9 cellular contexts compared by ENCODE assay signal in the genomic region with DNA sequence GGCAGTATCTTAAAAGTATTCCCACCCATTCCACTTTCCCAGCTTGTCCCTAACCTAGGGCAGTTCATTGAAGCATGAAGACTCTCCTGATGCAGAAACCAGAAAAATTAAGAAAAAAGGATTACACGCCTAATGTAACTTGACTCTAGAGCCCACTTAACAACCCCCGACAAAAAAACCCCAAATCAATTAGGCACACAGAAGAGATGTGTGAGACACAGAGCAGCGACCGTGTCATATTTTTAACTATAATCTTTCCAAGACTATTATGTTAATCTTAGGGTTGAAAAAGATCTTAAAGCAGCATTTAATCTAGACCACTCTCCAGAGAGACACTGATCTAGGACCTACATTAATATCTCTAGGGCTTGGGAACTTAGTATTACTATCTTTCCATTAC. TPM values are rescaled to one million over a fixed set of nuclear protein-coding genes. Genes with fewer than 3 reads are reported as not detected.
A peak's percentile ranks its signal among the peaks of the same experiment; 100 is the strongest.
DNase-seq lines count a peak whose midpoint lies in the region; ATAC-seq, FAIRE-seq and TF ChIP-seq lines count a peak whose summit lies in the region.
"Had no signal": no experiment of that assay in that cellular context is flagged by ENCODE, and none has a peak within 500 bp of the region (broad histone marks: within the 10 kb centered on the region; RNA-seq: fewer than 3 reads in every experiment).

No MANE protein-coding gene starts in this region.

- TF ChIP-seq CTCF in right atrium auricular region (IDR thresholded peaks at IDR 0.05) (no peak), astrocyte (IDR thresholded peaks at IDR 0.05; ENCODE audit: insufficient read depth, low read depth, low read length) (no peak)

- H3K9me3 Mint-ChIP-seq in astrocyte (ENCODE audit: unreplicated experiment) (no peaks in the 10 kb centered on the region), memory B cell (no peaks in the 10 kb centered on the region)

- no peaks in the 10 kb centered on the region for H3K27me3 ChIP-seq in right atrium auricular region
- no peaks in the 10 kb centered on the region for H3K27me3 ChIP-seq in astrocyte (ENCODE audit: insufficient read depth, low read length)
- no peaks in the 10 kb centered on the region for H3K27me3 ChIP-seq in aorta (ENCODE audit: control insufficient read depth in 1 of 2, insufficient read depth in 2 of 2, low read length in 1 of 2)

- H3K4me2 ChIP-seq in astrocyte (ENCODE audit: low read length): peak overlapping the region; percentile 92

- FAIRE-seq in astrocyte (lab: Jason Lieb, UNC) (no peak), GM12891 (lab: Jason Lieb, UNC) (no peak)

- H3K36me3 ChIP-seq in right atrium auricular region (no peaks in the 10 kb centered on the region), astrocyte (ENCODE audit: insufficient read depth, low read length) (no peaks in the 10 kb centered on the region), aorta (ENCODE audit: control insufficient read depth in 1 of 2, insufficient read depth in 2 of 2, low read length in 1 of 2) (no peaks in the 10 kb centered on the region)

- TF ChIP-seq POLR2A in GM12891 (IDR thresholded peaks at IDR 0.05; ENCODE audit: low read depth, low read length): no peak

- WGBS in aorta, 2 donors: 1% methylated on average over 4 of the region's 4 CpGs

- H3K27ac ChIP-seq in right atrium auricular region: peak overlapping the region; percentile 97 to 99
- peak overlapping the region; percentile 98 for H3K27ac ChIP-seq in astrocyte (ENCODE audit: low read depth, low read length)
- no peak overlapping the region for H3K27ac ChIP-seq in aorta (ENCODE audit: low read depth in 1 of 2, low read length in 2 of 2)

- DNase-seq in right atrium auricular region (ENCODE audit: low spot score): no peak
- no peak for DNase-seq in Right ventricle myocardium inferior (ENCODE audit: missing footprints)
- DNase-seq in astrocyte (ENCODE audit: low read depth): no peak
- no peak for DNase-seq in memory B cell (ENCODE audit: low spot score in 2 of 2)
- no peak for DNase-seq in aorta
- DNase-seq in GM12891 (ENCODE audit: insufficient read length, low spot score): no peak
- no peak for DNase-seq in NCI-H2196 (lab: John Stamatoyannopoulos, UW; ENCODE audit: unreplicated experiment)
- no peak for DNase-seq in AML-193 (lab: John Stamatoyannopoulos, UW)
- DNase-seq: stimulated activated naive CD4-positive, alpha-beta T cell treated with Interleukin-2 at 50 U/mL for 16 hours had no signal

- H4K20me1 ChIP-seq in astrocyte (ENCODE audit: insufficient read depth, low read length): peaks cover 55% of the 10 kb centered on the region

- peak overlapping the region; percentile 98 for H3K9ac ChIP-seq in astrocyte (ENCODE audit: low read length)

- H3K36me3 Mint-ChIP-seq in astrocyte (ENCODE audit: low read depth, unreplicated experiment) (peaks cover 5% of the 10 kb centered on the region), memory B cell (peaks cover 10% of the 10 kb centered on the region)

- H3K27ac Mint-ChIP-seq in astrocyte (ENCODE audit: unreplicated experiment) (peak overlapping the region; percentile 95), memory B cell (peak overlapping the region; percentile 100)

- H3K4me3 Mint-ChIP-seq in astrocyte (ENCODE audit: unreplicated experiment): peak overlapping the region; percentile 98
- peak overlapping the region; percentile 100 for H3K4me3 Mint-ChIP-seq in memory B cell

- no peaks in the 10 kb centered on the region for H3K27me3 Mint-ChIP-seq in astrocyte (ENCODE audit: low read depth, unreplicated experiment)
- H3K27me3 Mint-ChIP-seq in memory B cell: peaks cover under 1% of the 10 kb centered on the region

- H3K4me1 Mint-ChIP-seq in astrocyte (ENCODE audit: low read depth, unreplicated experiment) (peaks cover 22% of the 10 kb centered on the region), memory B cell (peaks cover 32% of the 10 kb centered on the region)

- intact Hi-C loops in Right ventricle myocardium inferior (cut with DNase I) (loop anchor here (10.0 kb wide), 1 partner anchor 804 kb away; a partner anchor contains a TSS), aorta (cut with DNase I) (loop anchor here in 1 of 2 donors (2.0 kb wide), 1 partner anchor 24 kb away; no protein-coding TSS in a partner anchor)

- H3K4me3 ChIP-seq in right atrium auricular region (peak overlapping the region; percentile 88 to 89), astrocyte (ENCODE audit: insufficient read depth, low read depth, low read length) (peak overlapping the region; percentile 96), aorta (ENCODE audit: low read length in 2 of 2) (peak overlapping the region; percentile 67 to 90)

- H3K4me1 ChIP-seq in right atrium auricular region (peaks cover 0 to 52% of the 10 kb centered on the region in 2 donors), astrocyte (ENCODE audit: insufficient read depth, low read length) (peaks cover 18% of the 10 kb centered on the region), aorta (ENCODE audit: control insufficient read depth in 1 of 2, insufficient read depth in 2 of 2, low read length in 2 of 2) (peaks cover 1 to 8% of the 10 kb centered on the region in 2 donors)

- no peaks in the 10 kb centered on the region for H3K9me3 ChIP-seq in right atrium auricular region
- no peaks in the 10 kb centered on the region for H3K9me3 ChIP-seq in astrocyte (ENCODE audit: insufficient read depth, low read depth, low read length)
- no peaks in the 10 kb centered on the region for H3K9me3 ChIP-seq in aorta (ENCODE audit: control insufficient read depth, low read length)

- H3K79me2 ChIP-seq in astrocyte (ENCODE audit: insufficient read depth, low read length): peaks cover 63% of the 10 kb centered on the region

- no peak overlapping the region for H2AFZ ChIP-seq in astrocyte (ENCODE audit: low read depth, low read length)

- ATAC-seq in Right ventricle myocardium inferior (no peak), memory B cell (ENCODE audit: low read depth) (no peak), aorta (ENCODE audit: low FRiP score) (no peak)

TF ChIP-seq in GM12891, 5 proteins besides CTCF, POLR2A, EP300 and RAD21:
- TF ChIP-seq PAX5 (IDR thresholded peaks at IDR 0.05; ENCODE audit: insufficient read depth, low read length, severe bottlenecking) (no peak), TAF1 (IDR thresholded peaks at IDR 0.05; ENCODE audit: low read depth, low read length) (no peak), SPI1 (IDR thresholded peaks at IDR 0.05; ENCODE audit: low read depth, low read length) (no peak), POLR2AphosphoS5 (IDR thresholded peaks at IDR 0.05; ENCODE audit: low read depth, low read length) (no peak), POU2F2 (IDR thresholded peaks at IDR 0.05; ENCODE audit: low read depth, low read length) (no peak)

RNA-seq across cellular contexts. Expression of a gene that starts 1.3 kb away (rescaled TPM):
- 10 to 100 TPM; 32.6 to 35.6 TPM for total RNA-seq in right atrium auricular region
- 52.0 TPM for total RNA-seq in Right ventricle myocardium inferior
- total RNA-seq in astrocyte: 87.3 and 95.9 TPM in 2 replicates
- total RNA-seq in aorta: 100 to 1,000 TPM in 1 of 2 donors, 10 to 100 TPM in 1; 91.4 to 103 TPM
- polyA plus RNA-seq in aorta: 10 to 100 TPM; 37.8 to 42.2 TPM
- polyA plus RNA-seq in GM12891 (2012; ENCODE audit: low read depth, missing spikeins): 44.4 TPM

Comparison
In these comparisons a context has a peak if more than half of its experiments do, and no peak if none do; other contexts are left out.
1. H3K27ac ChIP-seq: peak in right atrium auricular region (2 of 2) and astrocyte (single experiment); none in aorta (0 of 2).
2. Peak in every context shown above with its lines, with median percentiles within 50 percentile points of each other: H3K4me3 ChIP-seq.